Comparison of ENCODE assay signal across 1 cellular context in the genomic region with DNA sequence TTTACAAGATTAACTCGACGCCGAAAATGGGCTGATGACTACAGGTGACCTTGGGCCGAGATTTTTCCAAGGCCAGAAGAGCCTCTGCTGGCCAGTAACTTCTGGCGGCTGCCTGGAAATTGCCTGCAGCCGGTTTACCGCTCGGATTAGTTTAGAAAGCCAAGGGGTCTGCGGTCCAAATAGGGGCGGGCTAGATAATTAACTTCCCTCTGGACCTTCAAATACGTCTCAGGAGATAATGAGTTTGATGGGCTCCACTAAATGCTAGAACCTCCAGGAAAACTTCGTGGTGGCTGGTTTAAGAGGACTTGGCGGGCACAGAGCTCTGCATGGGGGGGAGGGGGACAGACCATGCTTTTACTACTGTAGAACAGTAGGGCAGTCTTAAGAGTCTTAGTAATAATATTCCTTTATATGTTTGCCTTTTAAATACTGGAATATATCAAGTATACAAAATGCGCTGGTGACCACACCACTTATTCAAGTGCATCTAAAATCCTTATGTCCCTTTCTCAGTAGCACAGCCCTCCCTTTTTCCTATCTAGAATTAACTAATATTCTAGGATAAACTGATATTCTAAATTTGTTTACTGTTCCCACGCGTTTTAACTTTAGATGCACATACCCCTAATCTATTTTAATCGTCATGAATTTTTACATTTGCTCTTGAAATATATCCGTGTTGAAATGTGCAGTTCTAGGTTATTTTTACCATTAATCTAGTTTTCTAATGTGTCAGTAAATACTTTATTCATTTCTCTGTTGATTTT.
TF ChIP-seq lines count a peak whose summit lies in the region.

No MANE protein-coding gene starts in this region.

TF ChIP-seq in H1, 55 proteins besides CTCF, POLR2A, EP300 and RAD21 (continued from another document):
- TF ChIP-seq, protein P1, sequence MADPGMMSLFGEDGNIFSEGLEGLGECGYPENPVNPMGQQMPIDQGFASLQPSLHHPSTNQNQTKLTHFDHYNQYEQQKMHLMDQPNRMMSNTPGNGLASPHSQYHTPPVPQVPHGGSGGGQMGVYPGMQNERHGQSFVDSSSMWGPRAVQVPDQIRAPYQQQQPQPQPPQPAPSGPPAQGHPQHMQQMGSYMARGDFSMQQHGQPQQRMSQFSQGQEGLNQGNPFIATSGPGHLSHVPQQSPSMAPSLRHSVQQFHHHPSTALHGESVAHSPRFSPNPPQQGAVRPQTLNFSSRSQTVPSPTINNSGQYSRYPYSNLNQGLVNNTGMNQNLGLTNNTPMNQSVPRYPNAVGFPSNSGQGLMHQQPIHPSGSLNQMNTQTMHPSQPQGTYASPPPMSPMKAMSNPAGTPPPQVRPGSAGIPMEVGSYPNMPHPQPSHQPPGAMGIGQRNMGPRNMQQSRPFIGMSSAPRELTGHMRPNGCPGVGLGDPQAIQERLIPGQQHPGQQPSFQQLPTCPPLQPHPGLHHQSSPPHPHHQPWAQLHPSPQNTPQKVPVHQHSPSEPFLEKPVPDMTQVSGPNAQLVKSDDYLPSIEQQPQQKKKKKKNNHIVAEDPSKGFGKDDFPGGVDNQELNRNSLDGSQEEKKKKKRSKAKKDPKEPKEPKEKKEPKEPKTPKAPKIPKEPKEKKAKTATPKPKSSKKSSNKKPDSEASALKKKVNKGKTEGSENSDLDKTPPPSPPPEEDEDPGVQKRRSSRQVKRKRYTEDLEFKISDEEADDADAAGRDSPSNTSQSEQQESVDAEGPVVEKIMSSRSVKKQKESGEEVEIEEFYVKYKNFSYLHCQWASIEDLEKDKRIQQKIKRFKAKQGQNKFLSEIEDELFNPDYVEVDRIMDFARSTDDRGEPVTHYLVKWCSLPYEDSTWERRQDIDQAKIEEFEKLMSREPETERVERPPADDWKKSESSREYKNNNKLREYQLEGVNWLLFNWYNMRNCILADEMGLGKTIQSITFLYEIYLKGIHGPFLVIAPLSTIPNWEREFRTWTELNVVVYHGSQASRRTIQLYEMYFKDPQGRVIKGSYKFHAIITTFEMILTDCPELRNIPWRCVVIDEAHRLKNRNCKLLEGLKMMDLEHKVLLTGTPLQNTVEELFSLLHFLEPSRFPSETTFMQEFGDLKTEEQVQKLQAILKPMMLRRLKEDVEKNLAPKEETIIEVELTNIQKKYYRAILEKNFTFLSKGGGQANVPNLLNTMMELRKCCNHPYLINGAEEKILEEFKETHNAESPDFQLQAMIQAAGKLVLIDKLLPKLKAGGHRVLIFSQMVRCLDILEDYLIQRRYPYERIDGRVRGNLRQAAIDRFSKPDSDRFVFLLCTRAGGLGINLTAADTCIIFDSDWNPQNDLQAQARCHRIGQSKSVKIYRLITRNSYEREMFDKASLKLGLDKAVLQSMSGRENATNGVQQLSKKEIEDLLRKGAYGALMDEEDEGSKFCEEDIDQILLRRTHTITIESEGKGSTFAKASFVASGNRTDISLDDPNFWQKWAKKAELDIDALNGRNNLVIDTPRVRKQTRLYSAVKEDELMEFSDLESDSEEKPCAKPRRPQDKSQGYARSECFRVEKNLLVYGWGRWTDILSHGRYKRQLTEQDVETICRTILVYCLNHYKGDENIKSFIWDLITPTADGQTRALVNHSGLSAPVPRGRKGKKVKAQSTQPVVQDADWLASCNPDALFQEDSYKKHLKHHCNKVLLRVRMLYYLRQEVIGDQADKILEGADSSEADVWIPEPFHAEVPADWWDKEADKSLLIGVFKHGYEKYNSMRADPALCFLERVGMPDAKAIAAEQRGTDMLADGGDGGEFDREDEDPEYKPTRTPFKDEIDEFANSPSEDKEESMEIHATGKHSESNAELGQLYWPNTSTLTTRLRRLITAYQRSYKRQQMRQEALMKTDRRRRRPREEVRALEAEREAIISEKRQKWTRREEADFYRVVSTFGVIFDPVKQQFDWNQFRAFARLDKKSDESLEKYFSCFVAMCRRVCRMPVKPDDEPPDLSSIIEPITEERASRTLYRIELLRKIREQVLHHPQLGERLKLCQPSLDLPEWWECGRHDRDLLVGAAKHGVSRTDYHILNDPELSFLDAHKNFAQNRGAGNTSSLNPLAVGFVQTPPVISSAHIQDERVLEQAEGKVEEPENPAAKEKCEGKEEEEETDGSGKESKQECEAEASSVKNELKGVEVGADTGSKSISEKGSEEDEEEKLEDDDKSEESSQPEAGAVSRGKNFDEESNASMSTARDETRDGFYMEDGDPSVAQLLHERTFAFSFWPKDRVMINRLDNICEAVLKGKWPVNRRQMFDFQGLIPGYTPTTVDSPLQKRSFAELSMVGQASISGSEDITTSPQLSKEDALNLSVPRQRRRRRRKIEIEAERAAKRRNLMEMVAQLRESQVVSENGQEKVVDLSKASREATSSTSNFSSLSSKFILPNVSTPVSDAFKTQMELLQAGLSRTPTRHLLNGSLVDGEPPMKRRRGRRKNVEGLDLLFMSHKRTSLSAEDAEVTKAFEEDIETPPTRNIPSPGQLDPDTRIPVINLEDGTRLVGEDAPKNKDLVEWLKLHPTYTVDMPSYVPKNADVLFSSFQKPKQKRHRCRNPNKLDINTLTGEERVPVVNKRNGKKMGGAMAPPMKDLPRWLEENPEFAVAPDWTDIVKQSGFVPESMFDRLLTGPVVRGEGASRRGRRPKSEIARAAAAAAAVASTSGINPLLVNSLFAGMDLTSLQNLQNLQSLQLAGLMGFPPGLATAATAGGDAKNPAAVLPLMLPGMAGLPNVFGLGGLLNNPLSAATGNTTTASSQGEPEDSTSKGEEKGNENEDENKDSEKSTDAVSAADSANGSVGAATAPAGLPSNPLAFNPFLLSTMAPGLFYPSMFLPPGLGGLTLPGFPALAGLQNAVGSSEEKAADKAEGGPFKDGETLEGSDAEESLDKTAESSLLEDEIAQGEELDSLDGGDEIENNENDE (IDR thresholded peaks at IDR 0.05; ENCODE audit: insufficient replicate concordance, low read length) = peak; percentile 78
- TF ChIP-seq TAF7 (optimal IDR thresholded peaks at IDR 0.05; ENCODE audit: borderline replicate concordance, low read depth, low read length) (peak; percentile 89), YY1 (IDR thresholded peaks at IDR 0.05; ENCODE audit: low read depth, low read length) (no peak), SIN3A (conservative IDR thresholded peaks at IDR 0.05 in 1 of 2, IDR thresholded peaks at IDR 0.05 in 1 of 2; ENCODE audit: low read depth in 1 of 2, low read length in 2 of 2) (0 out of 4 replicates have a peak, but pooled peaks of 1 of the 2 experiments have one; percentile 15), CREB1 (IDR thresholded peaks at IDR 0.05) (no peak), CHD1 (IDR thresholded peaks at IDR 0.05; ENCODE audit: low read depth, low read length) (peak; percentile 8; the same call in 1 of the 2 replicates)
